ENCODE assay signal across 26 cellular contexts in the genomic region with DNA sequence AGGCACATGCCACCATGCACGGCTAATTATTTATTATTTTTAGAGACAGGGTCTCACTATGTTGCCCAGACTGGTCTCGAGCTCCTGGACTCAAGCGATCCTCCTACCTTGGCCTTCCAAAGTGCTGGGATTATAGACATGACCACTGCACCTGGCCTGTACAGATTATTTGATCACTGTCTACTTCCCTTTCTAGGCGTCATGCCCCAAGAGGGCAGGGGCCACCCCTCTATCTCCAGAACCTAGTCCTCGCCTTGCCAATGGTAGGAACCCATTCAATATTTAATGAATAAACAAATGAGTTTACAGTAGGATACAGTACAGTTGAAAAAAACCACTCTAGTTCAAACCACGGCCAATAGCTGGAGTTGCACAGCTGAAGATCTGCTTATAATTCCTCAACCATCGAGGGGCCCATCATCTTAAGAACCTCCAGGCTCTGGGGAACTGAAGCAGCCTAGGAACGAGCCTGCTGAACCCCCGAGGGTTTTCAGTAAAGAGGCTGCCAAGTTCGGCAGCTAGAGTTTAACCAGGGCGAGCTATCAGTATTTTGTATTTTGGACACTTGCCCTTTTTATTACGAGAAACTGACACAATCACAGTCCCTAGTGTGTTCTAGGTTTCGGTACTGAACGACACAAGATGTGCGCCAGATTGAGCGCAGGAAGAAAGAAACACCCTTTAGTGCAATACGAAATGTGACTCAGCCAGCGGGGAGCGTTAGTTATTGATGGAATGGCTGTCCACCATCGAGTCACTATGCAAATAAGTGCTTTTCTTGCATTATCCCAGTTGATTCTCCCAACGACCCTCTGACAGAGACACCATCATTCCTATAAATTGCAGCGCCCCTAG. TPM values are rescaled to one million over a fixed set of nuclear protein-coding genes. Genes with fewer than 3 reads are reported as not detected.
DNase-seq lines count a peak whose midpoint lies in the region; ATAC-seq and TF ChIP-seq lines count a peak whose summit lies in the region.
"Had no signal": no experiment of that assay in that cellular context is flagged by ENCODE, and none has a peak within 500 bp of the region (broad histone marks: within the 10 kb centered on the region; RNA-seq: fewer than 3 reads in every experiment).

No MANE protein-coding gene starts in this region.

- H3K4me1 ChIP-seq in gastroesophageal sphincter (peaks cover 0 to 38% (median 5%) of the 10 kb centered on the region in 3 donors), lower lobe of right lung (peaks cover 19% of the 10 kb centered on the region), spleen (peaks cover 0 to 11% (median 2%) of the 10 kb centered on the region in 6 donors)

- H3K9me3 ChIP-seq in SK-N-MC (ENCODE audit: low read depth, low read length) (no peaks in the 10 kb centered on the region), gastroesophageal sphincter (no peaks in the 10 kb centered on the region), lower lobe of right lung (no peaks in the 10 kb centered on the region), spleen (no peaks in the 10 kb centered on the region)
- H3K9me3 ChIP-seq: HAP-1, neutrophil, vagina had no signal

- DNase-seq in SK-N-MC (ENCODE audit: low read depth, low spot score) (no peak), lower lobe of right lung (peak; percentile 5), spleen (peak; percentile 17), inferior parietal cortex (ENCODE audit: extremely low spot score) (no peak), NCI-H345 (lab: John Stamatoyannopoulos, UW) (no peak), natural killer cell (no peak)
- DNase-seq: activated CD4-positive, alpha-beta memory T cell treated with anti-CD3 and anti-CD28 coated beads, Interleukin-2, amount 10 ng/mL, durations not matched to agents 7 days and 5 days; activated gamma-delta T cell treated with Interleukin-2 at 50 U/mL for 16 hours; activated T-cell treated with anti-CD3 and anti-CD28 coated beads for 4 hours; dermis blood vessel endothelial cell; EL; MV-4-11; NCI-H1694; NCI-H2171; NCI-H526; RPMI8226; T-helper 9 cell had no signal

- TF ChIP-seq EP300 in gastroesophageal sphincter (IDR thresholded peaks at IDR 0.05), result no peak

- peak; percentile 39 for ATAC-seq in gastroesophageal sphincter
- ATAC-seq in lower lobe of right lung, result no peak
- ATAC-seq in stimulated activated memory B cell treated with anti-CD40 and anti-IgM and Interleukin-4, amounts not matched to agents 10 μg/mL and 1 μg/mL and 100 μg/mL, for 72 hours, result no peak
- no peak for ATAC-seq in natural killer cell
- ATAC-seq: WTC11 had no signal

- H3K9ac ChIP-seq in SK-N-MC (ENCODE audit: insufficient read length), result peak overlapping the region; percentile 20

- H3K36me3 ChIP-seq in SK-N-MC (ENCODE audit: insufficient read depth, low read length), result no peaks in the 10 kb centered on the region
- H3K36me3 ChIP-seq in gastroesophageal sphincter, result peaks cover 0 to 10% of the 10 kb centered on the region in 2 donors
- H3K36me3 ChIP-seq in lower lobe of right lung, result peaks cover 21% of the 10 kb centered on the region
- peaks cover 0 to 16% (median 0%) of the 10 kb centered on the region in 6 donors for H3K36me3 ChIP-seq in spleen
- H3K36me3 ChIP-seq: cardiac muscle cell, neutrophil, vagina had no signal

- 62 to 81% methylated on average over 15 to 19 of the region's 22 CpGs for WGBS in gastroesophageal sphincter (ENCODE audit: low coverage in 1 of 2), 2 donors
- WGBS in spleen, 5 donors, result 88 to 94% (median 92%) methylated on average over 22 of the region's 22 CpGs

- TF ChIP-seq CTCF in gastroesophageal sphincter (IDR thresholded peaks at IDR 0.05) (no peak), lower lobe of right lung (IDR thresholded peaks at IDR 0.05) (no peak), spleen (IDR thresholded peaks at IDR 0.05 in 8 of 11, conservative IDR thresholded peaks at IDR 0.05 in 3 of 11) (no peak), natural killer cell (IDR thresholded peaks at IDR 0.05) (no peak)

- no peaks in the 10 kb centered on the region for H3K4me1 Mint-ChIP-seq in stimulated activated memory B cell treated with anti-CD40 and anti-IgM and Interleukin-4, amounts not matched to agents 10 μg/mL and 1 μg/mL and 100 μg/mL, for 72 hours
- peaks cover 29 to 46% of the 10 kb centered on the region in 2 donors for H3K4me1 Mint-ChIP-seq in natural killer cell
- H3K4me1 Mint-ChIP-seq: activated CD4-positive, alpha-beta memory T cell treated with anti-CD3 and anti-CD28 coated beads, Interleukin-2, amount 10 ng/mL, durations not matched to agents 7 days and 5 days; WTC11 had no signal

- H3K4me3 ChIP-seq in SK-N-MC (peak overlapping the region; percentile 26), gastroesophageal sphincter (no peak overlapping the region), lower lobe of right lung (no peak overlapping the region), spleen (no peak overlapping the region)
- H3K4me3 ChIP-seq: cardiac muscle cell, HAP-1, hepatocyte, vagina had no signal

- no peaks in the 10 kb centered on the region for H3K36me3 Mint-ChIP-seq in stimulated activated memory B cell treated with anti-CD40 and anti-IgM and Interleukin-4, amounts not matched to agents 10 μg/mL and 1 μg/mL and 100 μg/mL, for 72 hours
- H3K36me3 Mint-ChIP-seq in natural killer cell, result no peaks in the 10 kb centered on the region
- H3K36me3 Mint-ChIP-seq: WTC11 had no signal

- no peaks in the 10 kb centered on the region for H3K9me3 Mint-ChIP-seq in stimulated activated memory B cell treated with anti-CD40 and anti-IgM and Interleukin-4, amounts not matched to agents 10 μg/mL and 1 μg/mL and 100 μg/mL, for 72 hours
- H3K9me3 Mint-ChIP-seq in natural killer cell, result no peaks in the 10 kb centered on the region
- H3K9me3 Mint-ChIP-seq: activated CD4-positive, alpha-beta memory T cell treated with anti-CD3 and anti-CD28 coated beads, Interleukin-2, amount 10 ng/mL, durations not matched to agents 7 days and 5 days; WTC11 had no signal

- H3K27me3 ChIP-seq in gastroesophageal sphincter (no peaks in the 10 kb centered on the region), lower lobe of right lung (ENCODE audit: low read depth) (no peaks in the 10 kb centered on the region), spleen (replicated peaks in 1 of 7) (no peaks in the 10 kb centered on the region)
- H3K27me3 ChIP-seq: cardiac muscle cell, hepatocyte, neutrophil, vagina had no signal

- intact Hi-C loops in lower lobe of right lung (cut with DNase I), result no loop called here
- intact Hi-C loops in spleen (cut with DNase I; ENCODE audit: low total_unique reads), result no loop called here
- intact Hi-C loops in natural killer cell (cut with micrococcal nuclease), result no loop called here

- TF ChIP-seq POLR2A in gastroesophageal sphincter (IDR thresholded peaks at IDR 0.05) (no peak), spleen (IDR thresholded peaks at IDR 0.05) (no peak)

- H3K27me3 Mint-ChIP-seq in stimulated activated memory B cell treated with anti-CD40 and anti-IgM and Interleukin-4, amounts not matched to agents 10 μg/mL and 1 μg/mL and 100 μg/mL, for 72 hours, result peaks cover 17% of the 10 kb centered on the region
- no peaks in the 10 kb centered on the region for H3K27me3 Mint-ChIP-seq in natural killer cell (ENCODE audit: low read depth in 2 of 2)
- H3K27me3 Mint-ChIP-seq: activated CD4-positive, alpha-beta memory T cell treated with anti-CD3 and anti-CD28 coated beads, Interleukin-2, amount 10 ng/mL, durations not matched to agents 7 days and 5 days had no signal

- H3K27ac ChIP-seq in SK-N-MC (peak overlapping the region; percentile 5; the same call in 1 of the 2 replicates), gastroesophageal sphincter (no peak overlapping the region), lower lobe of right lung (no peak overlapping the region), spleen (no peak overlapping the region)
- H3K27ac ChIP-seq: C4-2B, cardiac muscle cell, hepatocyte, neutrophil, vagina had no signal

- no peak overlapping the region for H3K27ac Mint-ChIP-seq in stimulated activated memory B cell treated with anti-CD40 and anti-IgM and Interleukin-4, amounts not matched to agents 10 μg/mL and 1 μg/mL and 100 μg/mL, for 72 hours
- no peak overlapping the region for H3K27ac Mint-ChIP-seq in natural killer cell
- H3K27ac Mint-ChIP-seq: activated CD4-positive, alpha-beta memory T cell treated with anti-CD3 and anti-CD28 coated beads, Interleukin-2, amount 10 ng/mL, durations not matched to agents 7 days and 5 days; WTC11 had no signal

- no peak overlapping the region for H3K4me3 Mint-ChIP-seq in stimulated activated memory B cell treated with anti-CD40 and anti-IgM and Interleukin-4, amounts not matched to agents 10 μg/mL and 1 μg/mL and 100 μg/mL, for 72 hours
- H3K4me3 Mint-ChIP-seq in natural killer cell, result no peak overlapping the region
- H3K4me3 Mint-ChIP-seq: activated CD4-positive, alpha-beta memory T cell treated with anti-CD3 and anti-CD28 coated beads, Interleukin-2, amount 10 ng/mL, durations not matched to agents 7 days and 5 days; WTC11 had no signal

RNA-seq across cellular contexts. Expression of a gene that starts 14.6 kb away (rescaled TPM):
- 10 to 100 TPM; 33.0 to 83.5 (median 43.4) TPM for total RNA-seq in gastroesophageal sphincter
- total RNA-seq in lower lobe of right lung, result 43.2 TPM
- total RNA-seq in spleen, result 10 to 100 TPM in 5 of 7 donors, 1 to 10 TPM in 2; 8.3 to 23.0 (median 14.9) TPM
- 1 to 10 TPM in 2 of 3 donors, under 1 TPM in 1; 0.70 to 2.9 (median 1.2) TPM for polyA plus RNA-seq in spleen
- total RNA-seq in natural killer cell, result 10 to 100 TPM; 28.0 to 52.4 (median 38.3) TPM

Comparison
In these comparisons a context has a peak if more than half of its experiments do, and no peak if none do; other contexts are left out.
1. DNase-seq: peak in lower lobe of right lung (single experiment) and spleen (single experiment); none in SK-N-MC (single experiment), inferior parietal cortex (single experiment), NCI-H345 (single experiment) and natural killer cell (single experiment).